22 cellular contexts compared by ENCODE assay signal in the genomic region with DNA sequence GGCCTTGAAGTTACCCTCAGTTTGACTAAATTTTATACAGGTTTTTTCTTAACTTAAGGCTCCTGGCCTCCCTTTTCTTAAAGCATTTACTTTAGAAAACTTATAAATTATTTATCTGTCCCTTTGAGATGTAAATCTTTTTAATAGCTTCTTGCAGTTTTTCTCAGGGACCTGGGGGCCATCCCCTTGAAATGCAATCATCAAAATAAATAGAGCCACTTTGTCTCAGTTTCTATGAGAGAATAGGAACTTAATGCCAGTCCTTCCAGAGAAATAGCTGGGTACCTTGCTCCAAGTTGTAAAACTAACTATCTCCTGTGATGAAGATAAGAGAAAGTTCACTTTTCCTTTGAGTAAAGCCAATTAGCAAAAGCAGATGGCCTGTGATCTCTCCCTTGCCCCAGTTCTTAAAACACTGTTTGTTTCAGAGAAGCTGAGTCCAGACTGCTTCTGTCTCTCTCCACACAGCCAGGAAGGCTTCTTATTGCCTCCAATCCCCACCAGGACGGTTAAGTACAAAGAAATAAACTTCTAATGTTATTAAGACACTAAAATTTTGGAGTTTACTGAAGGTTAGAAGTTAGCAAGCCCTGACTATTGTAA.
DNase-seq lines count a peak whose midpoint lies in the region; ATAC-seq and TF ChIP-seq lines count a peak whose summit lies in the region.
"Had no signal": no experiment of that assay in that cellular context is flagged by ENCODE, and none has a peak within 500 bp of the region (broad histone marks: within the 10 kb centered on the region; RNA-seq: fewer than 3 reads in every experiment).

No MANE protein-coding gene starts in this region.

- peak; percentile 2 for DNase-seq in DMS 273 (lab: John Stamatoyannopoulos, UW; ENCODE audit: unreplicated experiment)
- DNase-seq in DMS 273 treated with DMSO at 0.1 percent for 48 hours (lab: John Stamatoyannopoulos, UW) = no peak
- peak; percentile 40 for DNase-seq in SK-N-DZ (ENCODE audit: low spot score)
- peak; percentile 59 for DNase-seq in islet precursor cell
- DNase-seq in NCI-H2196 (lab: John Stamatoyannopoulos, UW; ENCODE audit: unreplicated experiment) = no peak
- no peak for DNase-seq in natural killer cell
- no peak for DNase-seq in retina
- DNase-seq: BE2C; CD8-positive, alpha-beta memory T cell; DMS153; DND-41; H7; IMR-90; KG1; MG63; NCI-H1694; NCI-H2029 treated with DMSO at 0.1 percent for 48 hours; NCI-H226; NCI-H510A treated with DMSO at 0.1 percent for 48 hours; Peyer's patch; SHP77 treated with DMSO at 0.1 percent for 48 hours had no signal

- intact Hi-C loops in natural killer cell (cut with micrococcal nuclease) = no loop called here

- H3K27ac Mint-ChIP-seq in natural killer cell = no peak overlapping the region
- H3K27ac Mint-ChIP-seq: CD14-positive monocyte; CD8-positive, alpha-beta memory T cell had no signal

- peaks cover 0 to 12% of the 10 kb centered on the region in 2 donors for H3K9me3 Mint-ChIP-seq in natural killer cell

- no peak for ATAC-seq in natural killer cell

- H3K27me3 Mint-ChIP-seq in natural killer cell (ENCODE audit: low read depth in 2 of 2) = no peaks in the 10 kb centered on the region
- H3K27me3 Mint-ChIP-seq: CD8-positive, alpha-beta memory T cell had no signal

- H3K4me3 Mint-ChIP-seq in natural killer cell = no peak overlapping the region
- H3K4me3 Mint-ChIP-seq: CD14-positive monocyte; CD8-positive, alpha-beta memory T cell had no signal

- TF ChIP-seq CTCF in natural killer cell (IDR thresholded peaks at IDR 0.05) = no peak

- no peaks in the 10 kb centered on the region for H3K4me1 Mint-ChIP-seq in natural killer cell
- H3K4me1 Mint-ChIP-seq: CD14-positive monocyte; CD8-positive, alpha-beta memory T cell had no signal

- H3K36me3 Mint-ChIP-seq in natural killer cell = peaks cover 8% of the 10 kb centered on the region
- H3K36me3 Mint-ChIP-seq: CD14-positive monocyte; CD8-positive, alpha-beta memory T cell had no signal

Comparison
In these comparisons a context has a peak if more than half of its experiments do, and no peak if none do; other contexts are left out.
1. DNase-seq: peak in DMS 273 (single experiment), SK-N-DZ (single experiment) and islet precursor cell (single experiment); none in DMS 273 treated with DMSO at 0.1 percent for 48 hours (single experiment), NCI-H2196 (single experiment), natural killer cell (single experiment) and retina (single experiment).